Comparison of ENCODE assay signal across 8 cellular contexts in genomic region chr2:147910990-147911473, GRCh38.
DNase-seq lines count a peak whose midpoint lies in the region; ATAC-seq and TF ChIP-seq lines count a peak whose summit lies in the region.

No MANE protein-coding gene starts in this region.

- BruUV-seq in OCI-LY7 (replicated peaks; lab: Mats Ljungman, UMichigan), result no TSS peak

- no peak overlapping the region for H3K27ac ChIP-seq in OCI-LY7 (ENCODE audit: low read depth, low read length, poor library complexity, severe bottlenecking)

- intact Hi-C loops in OCI-LY7 (cut with micrococcal nuclease; ENCODE audit: unreplicated experiment), result loop anchor here (2.0 to 5.0 kb wide), 3 partner anchors 828 to 1179 kb away; no protein-coding TSS in a partner anchor

- H3K4me2 ChIP-seq in OCI-LY7 (ENCODE audit: low read length), result no peak overlapping the region

- CTCF ChIA-PET in OCI-LY7 (lab: Charles Lee; ENCODE audit: unreplicated experiment), result no interaction called here

- no peaks in the 10 kb centered on the region for H3K79me2 ChIP-seq in OCI-LY7 (ENCODE audit: insufficient read depth, low read depth, low read length)

- POLR2A ChIA-PET in OCI-LY7 (lab: Charles Lee), result interaction anchor here (0.8 to 1.2 kb wide), 2 partner anchors 10 kb away, joined by 4 read pairs; no protein-coding TSS in a partner anchor

- H3K9me2 ChIP-seq in OCI-LY7 (ENCODE audit: insufficient read depth, low read length), result no peaks in the 10 kb centered on the region

- no peaks in the 10 kb centered on the region for H3K9me3 ChIP-seq in OCI-LY7 (ENCODE audit: low read length)

- H3K36me3 ChIP-seq in OCI-LY7 (ENCODE audit: insufficient read depth, low read length), result no peaks in the 10 kb centered on the region

- DNase-seq in activated gamma-delta T cell treated with Interleukin-2 at 50 U/mL for 16 hours (peak; percentile 10), activated gamma-delta T cell (lab: John Stamatoyannopoulos, UW) (no peak), OCI-LY7 (ENCODE audit: low spot score) (peak; percentile 58), astrocyte of the cerebellum (ENCODE audit: low read depth) (peak; percentile 77), iris pigment epithelial cell (ENCODE audit: low read depth) (peak; percentile 71)
- peak; percentile 56 for DNase-seq in Jurkat, Clone E6-1 (ENCODE audit: low read depth, low spot score)
- peak; percentile 5 for DNase-seq in stimulated activated naive CD8-positive, alpha-beta T cell treated with anti-CD3 and anti-CD28 coated beads, Interleukin-15, Interleukin-2, amounts not matched to agents 100 U/mL and 50 U/mL, for 24 hours

- no peaks in the 10 kb centered on the region for H3K4me1 ChIP-seq in OCI-LY7 (ENCODE audit: insufficient read depth, low read length, poor library complexity, severe bottlenecking)

- TF ChIP-seq CTCF in OCI-LY7 (conservative IDR thresholded peaks at IDR 0.05; ENCODE audit: low read length), result peak; percentile 95
- TF ChIP-seq CTCF in astrocyte of the cerebellum (IDR thresholded peaks at IDR 0.05; ENCODE audit: low read depth, low read length, missing control alignments), result peak; percentile 58

- in situ Hi-C loops in astrocyte of the cerebellum (cut with HindIII; ENCODE audit: low sequenced_read_pairs), result no loop called here

- H4K20me1 ChIP-seq in OCI-LY7 (ENCODE audit: insufficient read depth, low read length), result no peaks in the 10 kb centered on the region

- no peak overlapping the region for H2AFZ ChIP-seq in OCI-LY7 (ENCODE audit: low read length)

- H3K4me3 ChIP-seq in Jurkat, Clone E6-1 (ENCODE audit: low read length), result no peak overlapping the region
- H3K4me3 ChIP-seq in OCI-LY7 (ENCODE audit: low read depth, low read length, poor library complexity, severe bottlenecking) (no peak overlapping the region), astrocyte of the cerebellum (ENCODE audit: low read depth, low read length) (no peak overlapping the region)

- no peak for ATAC-seq in stimulated activated naive CD8-positive, alpha-beta T cell treated with anti-CD3 and anti-CD28 coated beads, Interleukin-15, Interleukin-2, amounts not matched to agents 100 U/mL and 50 U/mL, for 24 hours
- ATAC-seq in GM21619 (IDR thresholded peaks at IDR 0.05; ENCODE audit: unreplicated experiment), result no peak
